In the genomic region with DNA sequence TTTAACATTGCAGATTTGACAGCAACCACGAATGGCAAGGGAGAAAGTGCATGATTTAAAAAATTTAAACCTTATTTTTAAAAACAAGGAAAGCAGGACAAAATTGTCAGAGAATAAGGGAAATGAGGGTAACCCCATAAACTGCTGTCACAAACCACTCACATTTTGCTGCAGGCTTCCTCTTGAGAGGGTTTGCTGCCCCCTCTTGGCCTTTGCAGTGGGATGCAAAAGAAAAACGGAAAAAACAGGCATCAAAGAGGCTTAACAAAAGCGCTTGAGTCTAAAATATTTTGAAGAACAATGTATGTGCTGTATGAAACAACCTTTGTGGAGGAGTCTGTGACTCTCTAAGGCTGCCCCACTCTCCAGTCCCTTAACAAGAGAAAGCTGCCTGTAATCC, we compare ENCODE assay signal across 9 cellular contexts.
A peak's percentile ranks its signal among the peaks of the same experiment; 100 is the strongest.
DNase-seq lines count a peak whose midpoint lies in the region; ATAC-seq and TF ChIP-seq lines count a peak whose summit lies in the region.
"Had no signal": no experiment of that assay in that cellular context is flagged by ENCODE, and none has a peak within 500 bp of the region (broad histone marks: within the 10 kb centered on the region; RNA-seq: fewer than 3 reads in every experiment).

No MANE protein-coding gene starts in this region.

- TF ChIP-seq CTCF in CD4-positive, alpha-beta T cell (IDR thresholded peaks at IDR 0.05) = peak; percentile 26
- TF ChIP-seq CTCF in transverse colon (IDR thresholded peaks at IDR 0.05) = peak; percentile 20 to 42 (median 30)

- no peaks in the 10 kb centered on the region for H3K36me3 Mint-ChIP-seq in CD4-positive, alpha-beta T cell (ENCODE audit: low read depth)
- H3K36me3 Mint-ChIP-seq: T-cell had no signal

- no peak overlapping the region for H3K4me3 Mint-ChIP-seq in CD4-positive, alpha-beta T cell
- H3K4me3 Mint-ChIP-seq: T-cell had no signal

- no peaks in the 10 kb centered on the region for H3K4me1 ChIP-seq in transverse colon

- POLR2A ChIA-PET in CD4-positive, alpha-beta T cell (lab: Charles Lee) = no interaction called here

- 0 to 7% methylated on average over 2 of the region's 3 CpGs for WGBS in transverse colon (ENCODE audit: low coverage in 1 of 2), 2 donors

- in situ Hi-C loops in transverse colon (cut with MboI; ENCODE audit: low pct_ligation_motif_present in 1 of 4, low pct_unique_long_range_greater_than_20kb in 1 of 4, low sequenced_read_pairs in 3 of 4) = no loop called here

- intact Hi-C loops in CD4-positive, alpha-beta T cell (cut with DNase I, micrococcal nuclease) = no loop called here
- intact Hi-C loops in transverse colon (cut with DNase I; ENCODE audit: low total_unique reads) = no loop called here

- H3K27me3 Mint-ChIP-seq in CD4-positive, alpha-beta T cell = no peaks in the 10 kb centered on the region

- H3K36me3 ChIP-seq in transverse colon = no peaks in the 10 kb centered on the region

- peak in 1 of 10 experiments; percentile 1 for DNase-seq in CD4-positive, alpha-beta T cell
- peak; percentile 41 for DNase-seq in Jurkat, Clone E6-1 (ENCODE audit: low read depth, low spot score)
- DNase-seq in OCI-M1 (lab: John Stamatoyannopoulos, UW) (peak; percentile 79), brain pericyte (ENCODE audit: low read depth, low spot score) (peak; percentile 32), left kidney (ENCODE audit: low read depth, low spot score) (peak; percentile 88), transverse colon (no peak)

- H3K4me3 ChIP-seq in Jurkat, Clone E6-1 (ENCODE audit: low read length) = no peak overlapping the region
- no peak overlapping the region for H3K4me3 ChIP-seq in transverse colon

- H3K27me3 ChIP-seq in CD4-positive, alpha-beta T cell (ENCODE audit: control insufficient read depth, insufficient read depth, low read length) = no peaks in the 10 kb centered on the region
- no peaks in the 10 kb centered on the region for H3K27me3 ChIP-seq in transverse colon

- H3K9me3 Mint-ChIP-seq in CD4-positive, alpha-beta T cell = no peaks in the 10 kb centered on the region
- H3K9me3 Mint-ChIP-seq: T-cell had no signal

- ATAC-seq in CD4-positive, alpha-beta T cell (ENCODE audit: poor library complexity) = no peak
- ATAC-seq in GM18868 (IDR thresholded peaks at IDR 0.05; ENCODE audit: unreplicated experiment) = peak; percentile 96
- no peak for ATAC-seq in HG02763 (IDR thresholded peaks at IDR 0.05; ENCODE audit: unreplicated experiment)
- ATAC-seq: T-cell had no signal

- H3K9me3 ChIP-seq in CD4-positive, alpha-beta T cell (ENCODE audit: control insufficient read depth, low read length) = no peaks in the 10 kb centered on the region
- H3K9me3 ChIP-seq in transverse colon = no peaks in the 10 kb centered on the region

- CTCF ChIA-PET in CD4-positive, alpha-beta T cell (lab: Charles Lee) = no interaction called here

- TF ChIP-seq EP300 in transverse colon (IDR thresholded peaks at IDR 0.05; ENCODE audit: low read depth) = no peak

- no peaks in the 10 kb centered on the region for H3K4me1 Mint-ChIP-seq in CD4-positive, alpha-beta T cell (ENCODE audit: low read depth)
- H3K4me1 Mint-ChIP-seq: T-cell had no signal

- no peak overlapping the region for H3K27ac Mint-ChIP-seq in CD4-positive, alpha-beta T cell
- H3K27ac Mint-ChIP-seq: T-cell had no signal

- no peak overlapping the region for H3K27ac ChIP-seq in CD4-positive, alpha-beta T cell (ENCODE audit: low read depth, low read length)
- no peak overlapping the region for H3K27ac ChIP-seq in transverse colon

- no peak for TF ChIP-seq POLR2A in transverse colon (IDR thresholded peaks at IDR 0.05)
